25 cellular contexts compared by ENCODE assay signal in the genomic region with DNA sequence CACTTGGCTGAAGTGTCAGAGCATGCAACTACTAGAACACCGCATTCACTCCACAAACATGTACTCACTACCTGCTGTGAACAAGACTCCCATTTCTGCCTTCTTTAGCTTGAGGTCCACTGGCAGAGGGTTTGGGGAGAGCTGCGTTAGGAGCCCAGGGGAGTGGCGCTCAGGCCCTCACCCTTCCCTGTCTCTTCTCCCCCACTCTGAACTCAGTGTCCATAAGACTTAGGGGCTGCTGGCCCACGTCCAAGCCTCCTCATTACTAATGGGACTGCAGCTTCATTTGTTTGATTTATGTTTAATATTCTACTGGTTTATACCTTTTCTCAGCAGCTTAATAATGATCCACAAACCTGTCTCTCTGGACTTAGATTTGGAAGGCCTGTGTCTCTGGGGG.
"Had no signal": no experiment of that assay in that cellular context is flagged by ENCODE, and none has a peak within 500 bp of the region (broad histone marks: within the 10 kb centered on the region; RNA-seq: fewer than 3 reads in every experiment).

No MANE protein-coding gene starts in this region.

- H3K9me3 Mint-ChIP-seq: dendritic cell treated with granulocyte-macrophage colony-stimulating factor and Interleukin-4, amounts not matched to agents 40 ng/mL and 50 ng/mL, for 4 days; effector memory CD8-positive, alpha-beta T cell; immature natural killer cell; memory B cell; mesothelial cell of epicardium; natural killer cell; neural progenitor cell; stimulated activated naive B cell treated with anti-CD40 and anti-IgM and Interleukin-4, amounts not matched to agents 10 μg/mL and 1 μg/mL and 100 μg/mL, for 72 hours; stimulated activated naive CD8-positive, alpha-beta T cell treated with anti-CD3 and anti-CD28 coated beads, Interleukin-15, amount 100 ng/mL, for 72 hours had no signal

- DNase-seq: effector memory CD8-positive, alpha-beta T cell; glutamatergic neuron; immature natural killer cell; left ventricle myocardium inferior; lower lobe of right lung; natural killer cell; occipital lobe; retina; spleen; stimulated activated CD4-positive, alpha-beta T cell treated with anti-CD3 and anti-CD28 coated beads, Interleukin-2, amount 100 ng/mL, for 24 hours; stimulated activated CD4-positive, alpha-beta T cell treated with anti-CD3 and anti-CD28 coated beads, Interleukin-4, amount 100 ng/mL, for 4 hours; stimulated activated naive B cell treated with anti-CD40 and anti-IgM and Interleukin-4, amounts not matched to agents 10 μg/mL and 1 μg/mL and 100 μg/mL, for 72 hours; stimulated activated naive CD8-positive, alpha-beta T cell treated with anti-CD3 and anti-CD28 coated beads, Interleukin-15, amount 100 ng/mL, for 72 hours; testis had no signal

- H3K36me3 ChIP-seq: esophagus muscularis mucosa, gastroesophageal sphincter, left ventricle myocardium inferior, lower lobe of right lung, neural progenitor cell, prostate gland, spleen, tibial nerve had no signal

- H2AFZ ChIP-seq: neural progenitor cell, parathyroid adenoma had no signal

- H3K27me3 ChIP-seq: esophagus muscularis mucosa, gastroesophageal sphincter, neural progenitor cell, spleen, testis, tibial nerve had no signal

- H3K4me3 ChIP-seq: esophagus muscularis mucosa, gastroesophageal sphincter, left ventricle myocardium inferior, lower lobe of right lung, neural progenitor cell, prostate gland, spleen, testis, tibial nerve had no signal

- H3K4me3 Mint-ChIP-seq: dendritic cell treated with granulocyte-macrophage colony-stimulating factor and Interleukin-4, amounts not matched to agents 40 ng/mL and 50 ng/mL, for 4 days; effector memory CD8-positive, alpha-beta T cell; immature natural killer cell; memory B cell; mesothelial cell of epicardium; natural killer cell; neural progenitor cell; stimulated activated naive B cell treated with anti-CD40 and anti-IgM and Interleukin-4, amounts not matched to agents 10 μg/mL and 1 μg/mL and 100 μg/mL, for 72 hours; stimulated activated naive CD8-positive, alpha-beta T cell treated with anti-CD3 and anti-CD28 coated beads, Interleukin-15, amount 100 ng/mL, for 72 hours had no signal

- H3K4me2 ChIP-seq: neural progenitor cell had no signal

- H3K4me1 ChIP-seq: gastroesophageal sphincter, left ventricle myocardium inferior, lower lobe of right lung, neural progenitor cell, prostate gland, spleen, testis, tibial nerve had no signal

- H3K27me3 Mint-ChIP-seq: dendritic cell treated with granulocyte-macrophage colony-stimulating factor and Interleukin-4, amounts not matched to agents 40 ng/mL and 50 ng/mL, for 4 days; stimulated activated naive CD8-positive, alpha-beta T cell treated with anti-CD3 and anti-CD28 coated beads, Interleukin-15, amount 100 ng/mL, for 72 hours had no signal

- H3K9ac ChIP-seq: neural progenitor cell, parathyroid adenoma had no signal

- H3K27ac ChIP-seq: epithelial cell of prostate, esophagus muscularis mucosa, gastroesophageal sphincter, left ventricle myocardium inferior, lower lobe of right lung, neural progenitor cell, parathyroid adenoma, prostate gland, spleen, testis, tibial nerve had no signal

- ATAC-seq: effector memory CD8-positive, alpha-beta T cell; gastroesophageal sphincter; lower lobe of right lung; natural killer cell; sciatic nerve; stimulated activated naive CD8-positive, alpha-beta T cell treated with anti-CD3 and anti-CD28 coated beads, Interleukin-15, amount 100 ng/mL, for 72 hours had no signal

- H3K36me3 Mint-ChIP-seq: immature natural killer cell; memory B cell; mesothelial cell of epicardium; natural killer cell; stimulated activated naive B cell treated with anti-CD40 and anti-IgM and Interleukin-4, amounts not matched to agents 10 μg/mL and 1 μg/mL and 100 μg/mL, for 72 hours had no signal

- H3K9me3 ChIP-seq: esophagus muscularis mucosa, gastroesophageal sphincter, left ventricle myocardium inferior, lower lobe of right lung, prostate gland, spleen, testis, tibial nerve had no signal

- H3K4me1 Mint-ChIP-seq: immature natural killer cell; memory B cell; natural killer cell; stimulated activated naive CD8-positive, alpha-beta T cell treated with anti-CD3 and anti-CD28 coated beads, Interleukin-15, amount 100 ng/mL, for 72 hours had no signal

- H3K27ac Mint-ChIP-seq: dendritic cell treated with granulocyte-macrophage colony-stimulating factor and Interleukin-4, amounts not matched to agents 40 ng/mL and 50 ng/mL, for 4 days; effector memory CD8-positive, alpha-beta T cell; immature natural killer cell; memory B cell; mesothelial cell of epicardium; natural killer cell; neural progenitor cell; stimulated activated naive B cell treated with anti-CD40 and anti-IgM and Interleukin-4, amounts not matched to agents 10 μg/mL and 1 μg/mL and 100 μg/mL, for 72 hours; stimulated activated naive CD8-positive, alpha-beta T cell treated with anti-CD3 and anti-CD28 coated beads, Interleukin-15, amount 100 ng/mL, for 72 hours had no signal

- H3K79me2 ChIP-seq: parathyroid adenoma had no signal
